13 cellular contexts compared by ENCODE assay signal in genomic region chr7:132755538-132756481, GRCh38.
A peak's percentile ranks its signal among the peaks of the same experiment; 100 is the strongest.
DNase-seq lines count a peak whose midpoint lies in the region; ATAC-seq and TF ChIP-seq lines count a peak whose summit lies in the region.
"Had no signal": no experiment of that assay in that cellular context is flagged by ENCODE, and none has a peak within 500 bp of the region (broad histone marks: within the 10 kb centered on the region; RNA-seq: fewer than 3 reads in every experiment).

No MANE protein-coding gene starts in this region.

- peaks cover 2% of the 10 kb centered on the region for H3K4me1 Mint-ChIP-seq in activated CD4-positive, alpha-beta memory T cell treated with anti-CD3 and anti-CD28 coated beads, Interleukin-2, amount 10 ng/mL, durations not matched to agents 7 days and 5 days

- no peak overlapping the region for H2AFZ ChIP-seq in GM23248

- no peak overlapping the region for H3K27ac Mint-ChIP-seq in activated CD4-positive, alpha-beta memory T cell treated with anti-CD3 and anti-CD28 coated beads, Interleukin-2, amount 10 ng/mL, durations not matched to agents 7 days and 5 days
- H3K27ac Mint-ChIP-seq: activated T-cell treated with anti-CD3 and anti-CD28 coated beads, Interleukin-2, amount 50 U/mL, for 72 hours; type B pancreatic cell had no signal

- H3K27me3 Mint-ChIP-seq in activated CD4-positive, alpha-beta memory T cell treated with anti-CD3 and anti-CD28 coated beads, Interleukin-2, amount 10 ng/mL, durations not matched to agents 7 days and 5 days, result peaks cover 4% of the 10 kb centered on the region
- H3K27me3 Mint-ChIP-seq: type B pancreatic cell had no signal

- H3K36me3 ChIP-seq in GM23248 (ENCODE audit: low read depth), result no peaks in the 10 kb centered on the region
- H3K36me3 ChIP-seq: right lobe of liver had no signal

- no peaks in the 10 kb centered on the region for H3K9me2 ChIP-seq in GM23248 (ENCODE audit: insufficient read depth)

- H4K20me1 ChIP-seq in GM23248 (ENCODE audit: insufficient read depth), result no peaks in the 10 kb centered on the region

- H3K4me2 ChIP-seq in GM23248 (ENCODE audit: unreplicated experiment), result no peak overlapping the region

- WGBS in GM23248 (ENCODE audit: low coverage in 1 of 2, low lambda C conversion rate in 2 of 2, missing lambda C conversion rate in 2 of 2), 2 experiments, result 72 to 78% methylated on average over 5 of the region's 5 CpGs

- H3K79me2 ChIP-seq in GM23248 (ENCODE audit: insufficient read depth), result no peaks in the 10 kb centered on the region

- in situ Hi-C loops in GM23248 (cut with MboI), result no loop called here

- no peaks in the 10 kb centered on the region for H3K9me3 Mint-ChIP-seq in activated CD4-positive, alpha-beta memory T cell treated with anti-CD3 and anti-CD28 coated beads, Interleukin-2, amount 10 ng/mL, durations not matched to agents 7 days and 5 days
- H3K9me3 Mint-ChIP-seq: type B pancreatic cell had no signal

- intact Hi-C loops in sciatic nerve (cut with DNase I), result no loop called here

- H3K27me3 ChIP-seq in GM23248 (replicated peaks; ENCODE audit: insufficient read depth), result peaks cover 5% of the 10 kb centered on the region
- H3K27me3 ChIP-seq: right lobe of liver had no signal

- H3K9ac ChIP-seq in GM23248, result no peak overlapping the region

- peak; percentile 25 for DNase-seq in GM23248
- DNase-seq in RPMI7951 (ENCODE audit: low read depth), result peak; percentile 65
- peak; percentile 20 to 39 for DNase-seq in foreskin fibroblast
- no peak for DNase-seq in sciatic nerve (ENCODE audit: low spot score)
- DNase-seq in activated CD4-positive, alpha-beta memory T cell treated with anti-CD3 and anti-CD28 coated beads, Interleukin-2, amount 10 ng/mL, durations not matched to agents 7 days and 5 days, result no peak
- no peak for DNase-seq in NCI-H69 (lab: John Stamatoyannopoulos, UW)
- DNase-seq: activated T-cell treated with anti-CD3 and anti-CD28 coated beads, Interleukin-2, amount 50 U/mL, for 72 hours; central memory CD4-positive, alpha-beta T cell; foreskin melanocyte; NCI-H1930; right lobe of liver had no signal

- no peak overlapping the region for H3K27ac ChIP-seq in GM23248
- H3K27ac ChIP-seq: right lobe of liver had no signal

- no peak overlapping the region for H3K4me3 Mint-ChIP-seq in activated CD4-positive, alpha-beta memory T cell treated with anti-CD3 and anti-CD28 coated beads, Interleukin-2, amount 10 ng/mL, durations not matched to agents 7 days and 5 days
- H3K4me3 Mint-ChIP-seq: activated T-cell treated with anti-CD3 and anti-CD28 coated beads, Interleukin-2, amount 50 U/mL, for 72 hours; type B pancreatic cell had no signal

- CTCF ChIA-PET in activated CD4-positive, alpha-beta memory T cell treated with anti-CD3 and anti-CD28 coated beads, Interleukin-2, amount 10 ng/mL, durations not matched to agents 7 days and 5 days (lab: Charles Lee), result no interaction called here

- no peak overlapping the region for H3K4me3 ChIP-seq in GM23248
- no peak overlapping the region for H3K4me3 ChIP-seq in foreskin fibroblast (ENCODE audit: low read depth in 1 of 2, low read length in 2 of 2)
- H3K4me3 ChIP-seq: right lobe of liver had no signal

- H3F3A ChIP-seq in GM23248 (ENCODE audit: insufficient read depth), result no peaks in the 10 kb centered on the region

- POLR2A ChIA-PET in activated CD4-positive, alpha-beta memory T cell treated with anti-CD3 and anti-CD28 coated beads, Interleukin-2, amount 10 ng/mL, durations not matched to agents 7 days and 5 days (lab: Charles Lee), result no interaction called here

- H3K36me3 Mint-ChIP-seq in activated CD4-positive, alpha-beta memory T cell treated with anti-CD3 and anti-CD28 coated beads, Interleukin-2, amount 10 ng/mL, durations not matched to agents 7 days and 5 days (ENCODE audit: low read depth), result no peaks in the 10 kb centered on the region
- H3K36me3 Mint-ChIP-seq: type B pancreatic cell had no signal

- peaks cover 9% of the 10 kb centered on the region; the same call in 1 of the 2 replicates for H3K4me1 ChIP-seq in GM23248 (ENCODE audit: insufficient read depth)
- H3K4me1 ChIP-seq: right lobe of liver had no signal

- no peaks in the 10 kb centered on the region for H3K9me3 ChIP-seq in GM23248 (ENCODE audit: low read depth)
- H3K9me3 ChIP-seq: right lobe of liver had no signal

- ATAC-seq in sciatic nerve, result peak; percentile 50
- ATAC-seq in HG03175 (IDR thresholded peaks at IDR 0.05; ENCODE audit: unreplicated experiment), result no peak
- ATAC-seq: activated T-cell treated with anti-CD3 and anti-CD28 coated beads, Interleukin-2, amount 50 U/mL, for 72 hours had no signal

- TF ChIP-seq CTCF in foreskin fibroblast (IDR thresholded peaks at IDR 0.05; ENCODE audit: low read depth, low read length), result no peak

Comparison
In these comparisons a context has a peak if more than half of its experiments do, and no peak if none do; other contexts are left out.
1. DNase-seq: peak in GM23248 (single experiment), RPMI7951 (single experiment) and foreskin fibroblast (2 of 2); none in sciatic nerve (single experiment), activated CD4-positive, alpha-beta memory T cell treated with anti-CD3 and anti-CD28 coated beads, Interleukin-2, amount 10 ng/mL, durations not matched to agents 7 days and 5 days (single experiment) and NCI-H69 (single experiment).